ENCODE assay signal across 17 cellular contexts in genomic region chr13:43390101-43390500, GRCh38.
DNase-seq lines count a peak whose midpoint lies in the region; ATAC-seq and TF ChIP-seq lines count a peak whose summit lies in the region.
"Had no signal": no experiment of that assay in that cellular context is flagged by ENCODE, and none has a peak within 500 bp of the region (broad histone marks: within the 10 kb centered on the region; RNA-seq: fewer than 3 reads in every experiment).

No MANE protein-coding gene starts in this region.

- ATAC-seq in GM18858 (IDR thresholded peaks at IDR 0.05; ENCODE audit: unreplicated experiment) (peak; percentile 3), HG02885 (IDR thresholded peaks at IDR 0.05; ENCODE audit: poor library complexity, unreplicated experiment) (peak; percentile 14), GM18517 (IDR thresholded peaks at IDR 0.05; ENCODE audit: unreplicated experiment) (no peak)
- ATAC-seq: K562 had no signal

- H3K4me3 ChIP-seq in foreskin fibroblast (ENCODE audit: low read depth in 1 of 2, low read length in 2 of 2): no peak overlapping the region
- H3K4me3 ChIP-seq: K562, PC-9, right atrium auricular region, tibial nerve had no signal

- no peak for TF ChIP-seq CTCF in foreskin fibroblast (IDR thresholded peaks at IDR 0.05; ENCODE audit: low read depth, low read length)

- DNase-seq in NCI-H524 treated with DMSO at 0.1 percent for 48 hours (lab: John Stamatoyannopoulos, UW) (peak; percentile 34), foreskin fibroblast (peak; percentile 46 to 55), NCI-H1436 treated with DMSO at 0.1 percent for 48 hours (lab: John Stamatoyannopoulos, UW) (no peak)
- no peak for DNase-seq in activated CD4-positive, CD25-positive, alpha-beta regulatory T cell (lab: John Stamatoyannopoulos, UW)
- DNase-seq in stimulated activated naive CD4-positive, alpha-beta T cell (lab: John Stamatoyannopoulos, UW): no peak
- DNase-seq: C1 segment of cervical spinal cord; foreskin melanocyte; mammary epithelial cell; NCI-H2029; PC-9; stimulated activated CD4-positive, alpha-beta T cell treated with anti-CD3 and anti-CD28 coated beads, Interleukin-2, amount 100 ng/mL, for 48 hours had no signal

Comparison
In these comparisons a context has a peak if more than half of its experiments do, and no peak if none do; other contexts are left out.
1. DNase-seq: peak in NCI-H524 treated with DMSO at 0.1 percent for 48 hours (single experiment) and foreskin fibroblast (2 of 2); none in NCI-H1436 treated with DMSO at 0.1 percent for 48 hours (single experiment), activated CD4-positive, CD25-positive, alpha-beta regulatory T cell (0 of 4) and stimulated activated naive CD4-positive, alpha-beta T cell (0 of 6).